In the genomic region with DNA sequence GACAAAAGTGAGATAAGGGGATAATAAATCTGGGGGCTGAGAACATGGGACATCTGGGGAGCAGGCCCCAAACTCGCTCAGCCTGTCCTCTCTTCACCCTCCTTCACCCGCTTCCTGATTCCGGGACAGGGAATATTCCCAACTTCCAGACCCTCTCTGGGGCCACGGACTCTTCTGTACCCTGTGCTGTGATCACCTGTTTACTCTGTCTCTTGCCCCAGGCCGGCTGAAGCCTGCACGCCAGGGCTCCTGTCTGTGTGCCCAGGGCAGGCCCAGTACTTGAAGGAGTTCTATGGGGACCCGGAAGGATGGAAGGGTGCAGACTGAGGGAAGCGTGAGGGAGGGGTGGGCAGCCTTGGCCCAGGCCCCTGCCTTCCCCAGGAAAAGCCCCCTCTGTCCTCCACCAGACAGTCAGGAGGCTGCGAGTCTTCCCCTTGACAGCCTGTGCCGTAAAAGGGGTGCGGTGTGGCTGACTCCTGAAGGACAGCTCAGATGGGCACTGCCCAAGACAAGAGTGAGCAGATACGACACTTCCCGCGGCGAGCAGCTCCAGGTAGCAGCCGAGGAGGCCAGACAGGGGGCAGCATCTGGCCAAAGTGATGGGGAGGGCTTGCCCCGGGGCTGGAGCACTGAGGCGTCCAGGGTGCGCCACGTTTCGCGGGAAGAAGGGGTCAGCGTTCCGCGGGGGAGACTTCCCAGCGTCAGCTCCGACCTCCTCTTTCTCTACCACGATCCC, we compare ENCODE assay signal across 9 cellular contexts. TPM values are rescaled to one million over a fixed set of nuclear protein-coding genes. Genes with fewer than 3 reads are reported as not detected.
DNase-seq lines count a peak whose midpoint lies in the region; ATAC-seq, FAIRE-seq and TF ChIP-seq lines count a peak whose summit lies in the region.
"Had no signal": no experiment of that assay in that cellular context is flagged by ENCODE, and none has a peak within 500 bp of the region (broad histone marks: within the 10 kb centered on the region; RNA-seq: fewer than 3 reads in every experiment).

No MANE protein-coding gene starts in this region.

- H3K4me3 Mint-ChIP-seq in stimulated activated naive CD8-positive, alpha-beta T cell treated with anti-CD3 and anti-CD28 coated beads, Interleukin-15, amount 100 ng/mL, for 72 hours, result peak overlapping the region; percentile 79 to 97

- peak; percentile 39 to 47 for TF ChIP-seq RAD21 in K562 (CRISPR knock-in tag; conservative IDR thresholded peaks at IDR 0.05 in 1 of 2, IDR thresholded peaks at IDR 0.05 in 1 of 2)

- peaks cover 21 to 34% of the 10 kb centered on the region in 2 experiments; a peak in 4 of 5 replicates for H3K4me1 ChIP-seq in K562 (replicated peaks in 1 of 2; ENCODE audit: control insufficient read depth in 2 of 2, insufficient read depth in 2 of 2, low read length in 2 of 2)

- in situ Hi-C loops in K562 (cut with MboI), result no loop called here

- CTCF ChIA-PET in K562 (lab: Yijun Ruan, JAX; ENCODE audit: low intra/inter-chr PET ratio), result interaction anchor here (3.0 to 3.8 kb wide), 2 partner anchors 73 to 87 kb away, joined by 12 to 17 read pairs; partner anchors contain the start of gene ABCA3

- H3K4me3 ChIP-seq in K562 (peak overlapping the region; percentile 93), kidney epithelial cell (ENCODE audit: low read depth, low read length) (peak overlapping the region; percentile 66)

- H2AFZ ChIP-seq in K562 (ENCODE audit: low read depth, low read length), result peak overlapping the region; percentile 96

- no peaks in the 10 kb centered on the region for H3K9me3 ChIP-seq in K562 (replicated peaks; ENCODE audit: control insufficient read depth, insufficient read depth, low read depth, low read length)

- peak; percentile 22 for ATAC-seq in GM19455 (IDR thresholded peaks at IDR 0.05; ENCODE audit: unreplicated experiment)
- ATAC-seq in K562, result peak; percentile 88
- ATAC-seq in stimulated activated naive CD8-positive, alpha-beta T cell treated with anti-CD3 and anti-CD28 coated beads, Interleukin-15, amount 100 ng/mL, for 72 hours, result peak; percentile 8
- no peak for ATAC-seq in GM19467 (IDR thresholded peaks at IDR 0.05; ENCODE audit: unreplicated experiment)

- TF ChIP-seq CTCF in K562 (IDR thresholded peaks at IDR 0.05 in 2 of 3, conservative IDR thresholded peaks at IDR 0.05 in 1 of 3; ENCODE audit: insufficient read depth in 2 of 3, low read depth in 1 of 3, low read length in 3 of 3) (peak; percentile 69 to 70 (median 69)), kidney epithelial cell (IDR thresholded peaks at IDR 0.05; ENCODE audit: insufficient read depth, low read length, poor library complexity, severe bottlenecking) (peak; percentile 50)

- POLR2A ChIA-PET in K562 (lab: Yijun Ruan, JAX), result interaction anchor here (0.5 to 2.8 kb wide), 16 partner anchors 10 to 713 kb away, joined by 3 to 17 read pairs (median 3); partner anchors contain the start of gene TRAF7

- no peaks in the 10 kb centered on the region for H3K27me3 ChIP-seq in K562 (ENCODE audit: control insufficient read depth in 2 of 2, insufficient read depth in 2 of 2, low read length in 2 of 2)
- no peaks in the 10 kb centered on the region for H3K27me3 ChIP-seq in kidney epithelial cell (ENCODE audit: control insufficient read depth, insufficient read depth, low read length)

- no peaks in the 10 kb centered on the region for H3K9me3 Mint-ChIP-seq in stimulated activated naive CD8-positive, alpha-beta T cell treated with anti-CD3 and anti-CD28 coated beads, Interleukin-15, amount 100 ng/mL, for 72 hours

- peak overlapping the region; percentile 59 to 94 for H3K27ac Mint-ChIP-seq in stimulated activated naive CD8-positive, alpha-beta T cell treated with anti-CD3 and anti-CD28 coated beads, Interleukin-15, amount 100 ng/mL, for 72 hours

- H3K9me1 ChIP-seq in K562 (ENCODE audit: control insufficient read depth, insufficient read depth, low read length), result no peaks in the 10 kb centered on the region

- H3K79me2 ChIP-seq in K562 (ENCODE audit: control insufficient read depth, insufficient read depth, low read length), result peaks cover 44% of the 10 kb centered on the region

- peak overlapping the region; percentile 98 for H3K27ac ChIP-seq in K562 (ENCODE audit: extremely low read depth, low read depth, low read length)

- H3K27me3 Mint-ChIP-seq in stimulated activated naive CD8-positive, alpha-beta T cell treated with anti-CD3 and anti-CD28 coated beads, Interleukin-15, amount 100 ng/mL, for 72 hours, result peaks cover 7% of the 10 kb centered on the region

- intact Hi-C loops in K562 (cut with micrococcal nuclease), result loop anchor here (2.0 kb wide), 2 partner anchors 73 to 131 kb away; no protein-coding TSS in a partner anchor

- peak overlapping the region; percentile 99 for H3K9ac ChIP-seq in K562 (ENCODE audit: insufficient read depth in 1 of 2, low read depth in 2 of 2, low read length in 2 of 2)

- no peaks in the 10 kb centered on the region; the same call in none of the 2 replicates for H4K20me1 ChIP-seq in K562 (replicated peaks; ENCODE audit: control insufficient read depth, insufficient read depth, low read length)

- H3K4me1 Mint-ChIP-seq in stimulated activated naive CD8-positive, alpha-beta T cell treated with anti-CD3 and anti-CD28 coated beads, Interleukin-15, amount 100 ng/mL, for 72 hours, result peaks cover 33% of the 10 kb centered on the region

- peaks cover 32% of the 10 kb centered on the region for H3K36me3 ChIP-seq in K562 (ENCODE audit: control insufficient read depth, insufficient read depth, low read length)
- H3K36me3 ChIP-seq in kidney epithelial cell (ENCODE audit: control insufficient read depth, insufficient read depth, low read length), result no peaks in the 10 kb centered on the region

- no peak for TF ChIP-seq POLR2A in K562 (conservative IDR thresholded peaks at IDR 0.05)

- FAIRE-seq in K562 (lab: Jason Lieb, UNC), result peak; percentile 54

- H3K4me2 ChIP-seq in K562 (ENCODE audit: insufficient read depth, low read length), result peak overlapping the region; percentile 94

- WGBS in K562 (ENCODE audit: insufficient coverage, low coverage, missing lambda C conversion rate), result 21% methylated on average over 24 of the region's 28 CpGs

- DNase-seq in COLO668 (lab: John Stamatoyannopoulos, UW; ENCODE audit: unreplicated experiment) (peak; percentile 67), NCI-H2196 (lab: John Stamatoyannopoulos, UW; ENCODE audit: unreplicated experiment) (peak; percentile 35), K562 (ENCODE audit: extremely low read depth in 1 of 4, low spot score in 3 of 4) (peak; percentile 77 to 87 (median 78)), kidney epithelial cell (ENCODE audit: low read depth) (no peak), NCI-H2081 treated with DMSO at 0.1 percent for 48 hours (lab: John Stamatoyannopoulos, UW) (no peak)
- peak in 1 of 2 donors; percentile 30 for DNase-seq in stimulated activated naive CD8-positive, alpha-beta T cell treated with anti-CD3 and anti-CD28 coated beads, Interleukin-15, amount 100 ng/mL, for 72 hours

- BruUV-seq in K562 (replicated peaks; lab: Mats Ljungman, UMichigan), result TSS peak; percentile 90

- TF ChIP-seq EP300 in K562 (IDR thresholded peaks at IDR 0.05; ENCODE audit: low read length), result no peak

RNA-seq across cellular contexts. Expression of gene CCNF, which starts 1.0 kb away (rescaled TPM):
- 85.7 and 196 TPM in 2 replicates for total RNA-seq in K562 (2011; cell fraction: chromatin; rRNA removed; ENCODE audit: low replicate concordance)
- total RNA-seq in K562 (2011; cell fraction: nucleolus; rRNA removed), result 118 and 124 TPM in 2 replicates
- 119 and 147 TPM in 2 replicates for total RNA-seq in K562 (2011; cell fraction: nucleoplasm; rRNA removed)
- total RNA-seq in K562 (2014; rRNA removed) (46.2 and 66.4 TPM in 2 replicates), K562 (2014; rRNA removed; fragmentation: Illumina TruSeq; extraction: Trizol) (26.2 and 29.5 TPM in 2 replicates), K562 (2015; rRNA removed; fragmentation: Illumina TruSeq; extraction: Trizol) (34.2 and 36.9 TPM in 2 replicates), K562 (2021) (62.9 and 70.1 TPM in 2 replicates), kidney epithelial cell (7.4 and 8.6 TPM in 2 replicates)
- polyA plus RNA-seq in K562 (2011; rRNA removed) (18.5 and 18.8 TPM in 2 replicates), K562 (2014; fragmentation: Illumina TruSeq; extraction: Trizol) (30.8 and 43.5 TPM in 2 replicates), K562 (2014; fragmentation: Nextera tagmentation; extraction: Ambion mirVana) (1 to 10 TPM; 4.1 to 5.4 TPM), K562 (2014; rRNA removed) (24.6 and 28.5 TPM in 2 replicates)
- polyA plus RNA-seq in K562 (2011; cell fraction: cytosol; rRNA removed), result 23.2 and 35.3 TPM in 2 replicates
- 34.8 and 58.2 TPM in 2 replicates for polyA plus RNA-seq in K562 (2011; cell fraction: nucleus; rRNA removed)
- polyA plus RNA-seq in K562 (2012), result 35.0 and 35.7 TPM in 2 replicates
- 39.0 and 67.5 TPM in 2 replicates for polyA minus RNA-seq in K562 (2011; rRNA and poly(A)+ RNA removed)
- 65.5 and 70.9 TPM in 2 replicates for polyA minus RNA-seq in K562 (2011; cell fraction: cytosol; rRNA and poly(A)+ RNA removed)
- 35.1 and 42.3 TPM in 2 replicates for polyA minus RNA-seq in K562 (2011; cell fraction: nucleus; rRNA and poly(A)+ RNA removed)

RNA-seq across cellular contexts. Expression of gene TEDC2, which starts 31.7 kb away (rescaled TPM):
- total RNA-seq in K562 (2011; cell fraction: chromatin; rRNA removed; ENCODE audit: low replicate concordance), result 28.4 and 114 TPM in 2 replicates
- 102 and 124 TPM in 2 replicates for total RNA-seq in K562 (2011; cell fraction: nucleolus; rRNA removed)
- total RNA-seq in K562 (2011; cell fraction: nucleoplasm; rRNA removed), result 40.8 and 51.4 TPM in 2 replicates
- total RNA-seq in K562 (2014; rRNA removed) (50.2 and 66.0 TPM in 2 replicates), K562 (2014; rRNA removed; fragmentation: Illumina TruSeq; extraction: Trizol) (6.4 and 11.6 TPM in 2 replicates), K562 (2015; rRNA removed; fragmentation: Illumina TruSeq; extraction: Trizol) (25.8 and 28.4 TPM in 2 replicates), K562 (2021) (43.0 and 46.1 TPM in 2 replicates), kidney epithelial cell (12.0 and 14.2 TPM in 2 replicates)
- polyA plus RNA-seq in K562 (2011; rRNA removed) (11.5 and 19.7 TPM in 2 replicates), K562 (2014; fragmentation: Illumina TruSeq; extraction: Trizol) (17.6 and 21.1 TPM in 2 replicates), K562 (2014; fragmentation: Nextera tagmentation; extraction: Ambion mirVana) (1 to 10 TPM in 1 of 2 experiments, under 1 TPM in 1; 0.75 to 2.2 TPM), K562 (2014; rRNA removed) (46.1 and 57.0 TPM in 2 replicates)
- 12.4 and 30.6 TPM in 2 replicates for polyA plus RNA-seq in K562 (2011; cell fraction: cytosol; rRNA removed)
- polyA plus RNA-seq in K562 (2011; cell fraction: nucleus; rRNA removed), result 115 and 152 TPM in 2 replicates
- polyA plus RNA-seq in K562 (2012), result 25.5 and 36.0 TPM in 2 replicates
- 3.6 and 6.3 TPM in 2 replicates for polyA minus RNA-seq in K562 (2011; rRNA and poly(A)+ RNA removed)
- 5.9 and 8.8 TPM in 2 replicates for polyA minus RNA-seq in K562 (2011; cell fraction: cytosol; rRNA and poly(A)+ RNA removed)
- 44.7 and 53.2 TPM in 2 replicates for polyA minus RNA-seq in K562 (2011; cell fraction: nucleus; rRNA and poly(A)+ RNA removed)

RNA-seq across cellular contexts. Expression of gene NTN3, which starts 42.9 kb away (rescaled TPM):
- total RNA-seq in K562 (2011; cell fraction: chromatin; rRNA removed; ENCODE audit: low replicate concordance), result 0.42 TPM in 1 of 2 replicates, not detected in the other
- total RNA-seq in K562 (2011; cell fraction: nucleolus; rRNA removed), result 0.13 and 0.17 TPM in 2 replicates
- not detected in 2 replicates for total RNA-seq in K562 (2011; cell fraction: nucleoplasm; rRNA removed)
- total RNA-seq in K562 (2014; rRNA removed) (not detected in 2 replicates), K562 (2014; rRNA removed; fragmentation: Illumina TruSeq; extraction: Trizol) (not detected in 2 replicates), K562 (2015; rRNA removed; fragmentation: Illumina TruSeq; extraction: Trizol) (not detected in 2 replicates), K562 (2021) (not detected in 2 replicates), kidney epithelial cell (0.17 and 0.41 TPM in 2 replicates)
- polyA plus RNA-seq in K562 (2011; rRNA removed) (not detected in 2 replicates), K562 (2014; fragmentation: Illumina TruSeq; extraction: Trizol) (not detected in 2 replicates), K562 (2014; fragmentation: Nextera tagmentation; extraction: Ambion mirVana) (not detected), K562 (2014; rRNA removed) (not detected in 2 replicates)
- polyA plus RNA-seq in K562 (2011; cell fraction: cytosol; rRNA removed), result not detected in 2 replicates
- polyA plus RNA-seq in K562 (2011; cell fraction: nucleus; rRNA removed), result not detected in 2 replicates
- 0.07 and 0.08 TPM in 2 replicates for polyA plus RNA-seq in K562 (2012)
- polyA minus RNA-seq in K562 (2011; rRNA and poly(A)+ RNA removed), result not detected in 2 replicates
- polyA minus RNA-seq in K562 (2011; cell fraction: cytosol; rRNA and poly(A)+ RNA removed), result not detected in 2 replicates
- polyA minus RNA-seq in K562 (2011; cell fraction: nucleus; rRNA and poly(A)+ RNA removed), result not detected in 2 replicates
- total RNA-seq: subcutaneous adipose tissue had no signal

RNA-seq across cellular contexts. Expression of gene TBC1D24, which starts 46.7 kb away (rescaled TPM):
- total RNA-seq in K562 (2011; cell fraction: chromatin; rRNA removed; ENCODE audit: low replicate concordance), result 29.2 and 69.3 TPM in 2 replicates
- total RNA-seq in K562 (2011; cell fraction: nucleolus; rRNA removed), result 36.9 and 38.2 TPM in 2 replicates
- total RNA-seq in K562 (2011; cell fraction: nucleoplasm; rRNA removed), result 27.0 and 36.9 TPM in 2 replicates
- 7.2 and 13.4 TPM in 2 replicates for total RNA-seq in K562 (2014; rRNA removed)
- 4.2 and 4.9 TPM in 2 replicates for total RNA-seq in K562 (2014; rRNA removed; fragmentation: Illumina TruSeq; extraction: Trizol)
- total RNA-seq in K562 (2015; rRNA removed; fragmentation: Illumina TruSeq; extraction: Trizol), result 9.1 and 11.2 TPM in 2 replicates
- total RNA-seq in K562 (2021), result 22.6 and 24.3 TPM in 2 replicates
- 5.7 and 9.4 TPM in 2 replicates for polyA plus RNA-seq in K562 (2011; rRNA removed)
- 7.1 and 12.3 TPM in 2 replicates for polyA plus RNA-seq in K562 (2011; cell fraction: cytosol; rRNA removed)
- 22.9 and 34.2 TPM in 2 replicates for polyA plus RNA-seq in K562 (2011; cell fraction: nucleus; rRNA removed)
- polyA plus RNA-seq in K562 (2012), result 8.5 and 9.1 TPM in 2 replicates
- 7.2 and 9.4 TPM in 2 replicates for polyA plus RNA-seq in K562 (2014; fragmentation: Illumina TruSeq; extraction: Trizol)
- polyA plus RNA-seq in K562 (2014; fragmentation: Nextera tagmentation; extraction: Ambion mirVana), result 1 to 10 TPM; 1.7 to 4.2 TPM
- 8.3 and 9.3 TPM in 2 replicates for polyA plus RNA-seq in K562 (2014; rRNA removed)
- 6.5 and 9.7 TPM in 2 replicates for polyA minus RNA-seq in K562 (2011; rRNA and poly(A)+ RNA removed)
- 13.1 and 14.3 TPM in 2 replicates for polyA minus RNA-seq in K562 (2011; cell fraction: cytosol; rRNA and poly(A)+ RNA removed)
- 12.5 and 15.3 TPM in 2 replicates for polyA minus RNA-seq in K562 (2011; cell fraction: nucleus; rRNA and poly(A)+ RNA removed)
- 14.5 and 15.9 TPM in 2 replicates for total RNA-seq in kidney epithelial cell

Comparison
In these comparisons a context has a peak if more than half of its experiments do, and no peak if none do; other contexts are left out.
1. DNase-seq: peak in COLO668 (single experiment), NCI-H2196 (single experiment) and K562 (4 of 4); none in kidney epithelial cell (single experiment) and NCI-H2081 treated with DMSO at 0.1 percent for 48 hours (single experiment).